In the genomic region with DNA sequence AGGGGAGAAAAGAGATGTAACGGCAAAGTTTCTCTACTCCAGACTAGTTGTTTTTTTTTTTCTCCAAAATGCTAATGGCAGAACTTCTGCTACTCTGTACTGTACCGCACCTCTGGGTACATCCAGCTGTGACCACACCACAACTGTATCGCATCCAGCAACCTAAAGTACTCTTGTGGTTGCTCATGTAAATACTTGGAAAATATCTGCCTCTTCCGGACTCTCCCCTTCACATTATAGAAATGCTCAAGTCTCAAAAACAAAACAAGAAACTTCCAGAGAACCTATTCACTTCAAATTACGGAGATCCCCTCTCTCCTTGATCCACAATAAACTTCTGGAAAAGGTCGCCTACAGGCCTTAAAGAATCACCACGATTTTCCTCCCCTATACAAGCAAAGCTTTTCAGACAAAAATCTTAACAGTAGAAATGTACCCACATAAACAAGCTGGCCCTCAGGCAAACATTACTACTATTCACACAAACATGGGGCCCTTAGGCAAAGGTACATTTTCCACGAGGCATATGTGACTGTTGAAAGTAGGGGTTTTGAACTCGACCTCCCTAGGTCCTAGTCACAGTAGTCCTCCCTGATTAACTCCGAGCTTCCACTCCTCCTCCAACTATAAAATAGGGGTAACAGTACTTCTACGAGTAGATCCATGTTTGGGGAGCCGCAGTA, we compare ENCODE assay signal across 8 cellular contexts.
DNase-seq lines count a peak whose midpoint lies in the region; ATAC-seq and TF ChIP-seq lines count a peak whose summit lies in the region.

No MANE protein-coding gene starts in this region.

- peak overlapping the region; percentile 55 to 71 (median 64) for H3K4me3 ChIP-seq in fibroblast of lung (replicated peaks in 1 of 4; ENCODE audit: control extremely low read depth in 1 of 4, insufficient read depth in 1 of 4, low read depth in 3 of 4, low read length in 4 of 4)
- peak overlapping the region; percentile 54 for H3K4me3 ChIP-seq in retinal pigment epithelial cell (ENCODE audit: low read length)

- peak overlapping the region; percentile 95 for H3K4me2 ChIP-seq in fibroblast of lung (ENCODE audit: extremely low read depth, insufficient read depth, low read length)

- no peaks in the 10 kb centered on the region for H3K9me3 ChIP-seq in fibroblast of lung (ENCODE audit: control insufficient read depth, insufficient read depth, low read depth, low read length)

- H3K27me3 ChIP-seq in fibroblast of lung (ENCODE audit: control insufficient read depth, insufficient read depth, low read length), result no peaks in the 10 kb centered on the region

- TF ChIP-seq CTCF in fibroblast of lung (conservative IDR thresholded peaks at IDR 0.05 in 1 of 2, IDR thresholded peaks at IDR 0.05 in 1 of 2; ENCODE audit: low read depth in 1 of 2, low read length in 2 of 2) (no peak), retinal pigment epithelial cell (conservative IDR thresholded peaks at IDR 0.05; ENCODE audit: low read depth, low read length) (no peak)

- peak overlapping the region; percentile 35 for H3K9ac ChIP-seq in fibroblast of lung (ENCODE audit: insufficient read depth, low read length)

- peaks cover 23% of the 10 kb centered on the region for H3K4me1 ChIP-seq in fibroblast of lung (ENCODE audit: control insufficient read depth, extremely low read depth, insufficient read depth, low read length)

- ATAC-seq in HG03432 (IDR thresholded peaks at IDR 0.05; ENCODE audit: unreplicated experiment) (no peak), GM21786 (IDR thresholded peaks at IDR 0.05; ENCODE audit: unreplicated experiment) (no peak), HG02642 (IDR thresholded peaks at IDR 0.05; ENCODE audit: poor library complexity, unreplicated experiment) (no peak)

- H3K27me3 Mint-ChIP-seq in T-helper 1 cell treated with Interleukin-12 subunit alpha and Interleukin-12 subunit beta and Interleukin-4 antibody, amounts not matched to agents 30 μg/mL and 1 μg/mL, for 36 hours (ENCODE audit: low read depth), result no peaks in the 10 kb centered on the region

- H3K36me3 Mint-ChIP-seq in T-helper 1 cell treated with Interleukin-12 subunit alpha and Interleukin-12 subunit beta and Interleukin-4 antibody, amounts not matched to agents 30 μg/mL and 1 μg/mL, for 36 hours (ENCODE audit: low read depth), result peaks cover 39% of the 10 kb centered on the region

- peaks cover 52% of the 10 kb centered on the region for H3K4me1 Mint-ChIP-seq in T-helper 1 cell treated with Interleukin-12 subunit alpha and Interleukin-12 subunit beta and Interleukin-4 antibody, amounts not matched to agents 30 μg/mL and 1 μg/mL, for 36 hours (ENCODE audit: low read depth)

- peak overlapping the region; percentile 61 for H3K4me3 Mint-ChIP-seq in T-helper 1 cell treated with Interleukin-12 subunit alpha and Interleukin-12 subunit beta and Interleukin-4 antibody, amounts not matched to agents 30 μg/mL and 1 μg/mL, for 36 hours

- H3K27ac ChIP-seq in fibroblast of lung (ENCODE audit: insufficient read depth, low read length), result peak overlapping the region; percentile 74

- H3K79me2 ChIP-seq in fibroblast of lung (ENCODE audit: control insufficient read depth, insufficient read depth, low read length), result peaks cover 92% of the 10 kb centered on the region

- no peak overlapping the region for H2AFZ ChIP-seq in fibroblast of lung (ENCODE audit: low read length)

- H3K9me3 Mint-ChIP-seq in T-helper 1 cell treated with Interleukin-12 subunit alpha and Interleukin-12 subunit beta and Interleukin-4 antibody, amounts not matched to agents 30 μg/mL and 1 μg/mL, for 36 hours, result no peaks in the 10 kb centered on the region

- H3K27ac Mint-ChIP-seq in T-helper 1 cell treated with Interleukin-12 subunit alpha and Interleukin-12 subunit beta and Interleukin-4 antibody, amounts not matched to agents 30 μg/mL and 1 μg/mL, for 36 hours, result peak overlapping the region; percentile 18

- H3K36me3 ChIP-seq in fibroblast of lung (ENCODE audit: control insufficient read depth, insufficient read depth, low read length), result no peaks in the 10 kb centered on the region

- H4K20me1 ChIP-seq in fibroblast of lung (ENCODE audit: control insufficient read depth, extremely low read depth, insufficient read depth, low read length), result no peaks in the 10 kb centered on the region

- DNase-seq in GF-D8 (lab: John Stamatoyannopoulos, UW) (peak; percentile 18), fibroblast of lung (ENCODE audit: low read depth in 2 of 2) (peak; percentile 9 to 26), retinal pigment epithelial cell (ENCODE audit: low read depth) (no peak), NCI-H128 (lab: John Stamatoyannopoulos, UW; ENCODE audit: unreplicated experiment) (no peak)

Comparison
In these comparisons a context has a peak if more than half of its experiments do, and no peak if none do; other contexts are left out.
1. DNase-seq: peak in GF-D8 (single experiment) and fibroblast of lung (2 of 2); none in retinal pigment epithelial cell (single experiment) and NCI-H128 (single experiment).